8 cellular contexts compared by ENCODE assay signal in the genomic region with DNA sequence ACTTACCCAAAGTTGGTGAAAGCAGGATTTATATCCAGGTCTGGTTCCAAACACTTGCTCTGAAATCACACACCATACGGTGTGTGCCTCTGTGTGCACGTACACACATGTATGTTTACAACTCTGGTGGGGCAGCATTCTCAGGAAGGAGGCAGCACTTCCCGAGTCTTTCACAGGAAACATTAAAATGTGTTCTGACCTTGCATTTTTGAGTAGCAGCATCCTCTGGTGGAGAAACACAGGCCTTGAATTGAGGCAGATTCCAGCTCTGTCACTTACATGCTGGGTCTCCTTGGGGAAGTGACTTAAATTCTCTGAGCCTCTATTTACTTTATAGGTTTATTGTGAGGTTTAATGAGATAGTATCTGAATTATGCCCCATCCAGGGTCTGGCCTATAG.
A peak's percentile ranks its signal among the peaks of the same experiment; 100 is the strongest.
DNase-seq lines count a peak whose midpoint lies in the region; ATAC-seq and TF ChIP-seq lines count a peak whose summit lies in the region.

No MANE protein-coding gene starts in this region.

- H3K27ac ChIP-seq in lower lobe of right lung, result peak overlapping the region; percentile 76

- H3K4me3 ChIP-seq in AG10803 (ENCODE audit: low read length) (no peak overlapping the region), HFF-Myc (replicated peaks; ENCODE audit: low read depth, low read length) (no peak overlapping the region), lower lobe of right lung (no peak overlapping the region)

- DNase-seq in AG10803 (ENCODE audit: low read depth), result peak; percentile 69
- no peak for DNase-seq in HFF-Myc (ENCODE audit: extremely low read depth, low read depth)
- DNase-seq in astrocyte of the hippocampus (ENCODE audit: low read depth, low spot score), result peak; percentile 54
- peak; percentile 14 for DNase-seq in lower lobe of right lung
- no peak for DNase-seq in stimulated activated CD4-positive, alpha-beta T cell treated with anti-CD3 and anti-CD28 coated beads, Interleukin-12 subunit alpha, Interleukin-12 subunit beta, amount 100 ng/mL, for 4 hours
- DNase-seq in stimulated activated CD4-positive, alpha-beta T cell treated with anti-CD3 and anti-CD28 coated beads, Interleukin-2, amount 100 ng/mL, for 48 hours, result no peak

- H3K9me3 ChIP-seq in lower lobe of right lung, result no peaks in the 10 kb centered on the region

- intact Hi-C loops in lower lobe of right lung (cut with DNase I), result loop anchor here (5.0 to 10.0 kb wide), 2 partner anchors 67 to 145 kb away; no protein-coding TSS in a partner anchor

- peaks cover 46% of the 10 kb centered on the region for H3K36me3 ChIP-seq in lower lobe of right lung

- ATAC-seq in lower lobe of right lung (no peak), HG02798 (IDR thresholded peaks at IDR 0.05; ENCODE audit: poor library complexity, unreplicated experiment) (no peak), GM21786 (IDR thresholded peaks at IDR 0.05; ENCODE audit: unreplicated experiment) (no peak)

- TF ChIP-seq CTCF in AG10803 (conservative IDR thresholded peaks at IDR 0.05; ENCODE audit: low read length) (peak; percentile 91), HFF-Myc (IDR thresholded peaks at IDR 0.05; ENCODE audit: low read depth, low read length, missing control alignments) (peak; percentile 77), lower lobe of right lung (IDR thresholded peaks at IDR 0.05) (peak; percentile 58)

- H3K4me1 ChIP-seq in lower lobe of right lung, result peaks cover 80% of the 10 kb centered on the region

- no peaks in the 10 kb centered on the region for H3K27me3 ChIP-seq in lower lobe of right lung (ENCODE audit: low read depth)

Comparison
In these comparisons a context has a peak if more than half of its experiments do, and no peak if none do; other contexts are left out.
1. DNase-seq: peak in AG10803 (single experiment), astrocyte of the hippocampus (single experiment) and lower lobe of right lung (single experiment); none in HFF-Myc (single experiment), stimulated activated CD4-positive, alpha-beta T cell treated with anti-CD3 and anti-CD28 coated beads, Interleukin-12 subunit alpha, Interleukin-12 subunit beta, amount 100 ng/mL, for 4 hours (single experiment) and stimulated activated CD4-positive, alpha-beta T cell treated with anti-CD3 and anti-CD28 coated beads, Interleukin-2, amount 100 ng/mL, for 48 hours (0 of 2).
2. Peak in every context shown above with its lines, with median percentiles within 50 percentile points of each other: CTCF ChIP-seq.